Comparison of ENCODE assay signal across 21 cellular contexts in genomic region chr7:131000389-131000788, GRCh38.
A peak's percentile ranks its signal among the peaks of the same experiment; 100 is the strongest.
DNase-seq lines count a peak whose midpoint lies in the region; ATAC-seq, FAIRE-seq and TF ChIP-seq lines count a peak whose summit lies in the region.
"Had no signal": no experiment of that assay in that cellular context is flagged by ENCODE, and none has a peak within 500 bp of the region (broad histone marks: within the 10 kb centered on the region; RNA-seq: fewer than 3 reads in every experiment).

No MANE protein-coding gene starts in this region.

- TF ChIP-seq POLR2A in esophagus squamous epithelium (IDR thresholded peaks at IDR 0.05) (no peak), thyroid gland (IDR thresholded peaks at IDR 0.05) (no peak)

- H3K36me3 ChIP-seq in heart right ventricle, result peaks cover 0 to 26% (median 0%) of the 10 kb centered on the region in 9 donors
- H3K36me3 ChIP-seq in esophagus squamous epithelium, result peaks cover 0 to 9% (median 0%) of the 10 kb centered on the region in 3 donors
- H3K36me3 ChIP-seq in thyroid gland, result peaks cover 0 to 7% of the 10 kb centered on the region in 2 donors

- H3K9me3 Mint-ChIP-seq in activated T-helper 17 cell treated with anti-CD3 and anti-CD28 coated beads, Interleukin-2, amount 50 U/mL, for 72 hours, result peaks cover 6% of the 10 kb centered on the region
- peaks cover 6% of the 10 kb centered on the region for H3K9me3 Mint-ChIP-seq in chondrocyte (ENCODE audit: low read depth)
- H3K9me3 Mint-ChIP-seq in activated CD8-positive, alpha-beta memory T cell treated with anti-CD3 and anti-CD28 coated beads, Interleukin-2, amount 10 ng/mL, durations not matched to agents 7 days and 5 days (ENCODE audit: low read depth), result peaks cover 8% of the 10 kb centered on the region
- H3K9me3 Mint-ChIP-seq: central memory CD8-positive, alpha-beta T cell; naive B cell had no signal

- no peak overlapping the region for H3K4me3 ChIP-seq in heart right ventricle
- H3K4me3 ChIP-seq in esophagus squamous epithelium, result no peak overlapping the region
- H3K4me3 ChIP-seq in thyroid gland (replicated peaks in 1 of 3), result no peak overlapping the region

- peaks cover 0 to 15% (median 8%) of the 10 kb centered on the region in 11 donors for H3K9me3 ChIP-seq in heart right ventricle
- H3K9me3 ChIP-seq in esophagus squamous epithelium, result peaks cover 0 to 8% (median 6%) of the 10 kb centered on the region in 3 donors
- no peaks in the 10 kb centered on the region for H3K9me3 ChIP-seq in thyroid gland

- ATAC-seq in heart right ventricle (no peak), Right ventricle myocardium superior (ENCODE audit: poor library complexity) (no peak)
- ATAC-seq in activated T-helper 17 cell treated with anti-CD3 and anti-CD28 coated beads, Interleukin-2, amount 50 U/mL, for 72 hours (replicated peaks), result no peak
- no peak for ATAC-seq in activated CD8-positive, alpha-beta memory T cell treated with anti-CD3 and anti-CD28 coated beads, Interleukin-2, amount 10 ng/mL, durations not matched to agents 7 days and 5 days

- CTCF ChIA-PET in activated CD8-positive, alpha-beta memory T cell treated with anti-CD3 and anti-CD28 coated beads, Interleukin-2, amount 10 ng/mL, durations not matched to agents 7 days and 5 days (lab: Charles Lee), result interaction anchor here (0.6 to 6.9 kb wide), 8 partner anchors 11 to 126 kb away, joined by 3 to 41 read pairs (median 4); no protein-coding TSS in a partner anchor

- H3K27ac ChIP-seq in heart right ventricle, result peak overlapping the region in 6 of 10 donors; percentile 17 to 45 (median 38)
- peak overlapping the region in 3 of 4 donors; percentile 85 to 88 (median 85) for H3K27ac ChIP-seq in esophagus squamous epithelium
- peak overlapping the region; percentile 40 to 84 (median 61) for H3K27ac ChIP-seq in thyroid gland
- H3K27ac ChIP-seq: parathyroid adenoma had no signal

- intact Hi-C loops in heart right ventricle (cut with DNase I), result loop anchor here in 4 of 10 donors (5.0 to 10.0 kb wide), 2 partner anchors 98 to 106 kb away; no protein-coding TSS in a partner anchor
- intact Hi-C loops in Right ventricle myocardium superior (cut with DNase I), result no loop called here
- intact Hi-C loops in esophagus squamous epithelium (cut with DNase I), result no loop called here
- intact Hi-C loops in thyroid gland (cut with DNase I), result no loop called here

- peaks cover 15 to 57% (median 53%) of the 10 kb centered on the region in 9 donors for H3K4me1 ChIP-seq in heart right ventricle
- H3K4me1 ChIP-seq in esophagus squamous epithelium, result peaks cover 18 to 63% (median 43%) of the 10 kb centered on the region in 3 donors
- H3K4me1 ChIP-seq in thyroid gland, result peaks cover 65 to 67% of the 10 kb centered on the region in 2 donors

- no peak for FAIRE-seq in D721Med (lab: Jason Lieb, UNC)
- FAIRE-seq: GM19239 had no signal

- peaks cover 89% of the 10 kb centered on the region for H3K36me3 Mint-ChIP-seq in activated T-helper 17 cell treated with anti-CD3 and anti-CD28 coated beads, Interleukin-2, amount 50 U/mL, for 72 hours (ENCODE audit: low read depth)
- H3K36me3 Mint-ChIP-seq in chondrocyte (ENCODE audit: low read depth), result peaks cover 2% of the 10 kb centered on the region
- H3K36me3 Mint-ChIP-seq in activated CD8-positive, alpha-beta memory T cell treated with anti-CD3 and anti-CD28 coated beads, Interleukin-2, amount 10 ng/mL, durations not matched to agents 7 days and 5 days, result peaks cover 33% of the 10 kb centered on the region

- H3K27ac Mint-ChIP-seq in activated T-helper 17 cell treated with anti-CD3 and anti-CD28 coated beads, Interleukin-2, amount 50 U/mL, for 72 hours, result peak overlapping the region; percentile 96
- H3K27ac Mint-ChIP-seq in chondrocyte (ENCODE audit: unreplicated experiment), result no peak overlapping the region
- no peak overlapping the region for H3K27ac Mint-ChIP-seq in activated CD8-positive, alpha-beta memory T cell treated with anti-CD3 and anti-CD28 coated beads, Interleukin-2, amount 10 ng/mL, durations not matched to agents 7 days and 5 days
- H3K27ac Mint-ChIP-seq: activated T-helper 1 cell treated with anti-CD3 and anti-CD28 coated beads, Interleukin-12 subunit alpha, Interleukin-12 subunit beta, Interleukin-2, Interleukin-4 antibody, amounts not matched to agents 30 ng/mL and 10 ng/mL and 1 ng/mL, durations not matched to agents 14 hours and 24 hours and 36 hours had no signal

- TF ChIP-seq CTCF in heart right ventricle (IDR thresholded peaks at IDR 0.05), result no peak
- TF ChIP-seq CTCF in esophagus squamous epithelium (IDR thresholded peaks at IDR 0.05), result no peak
- no peak for TF ChIP-seq CTCF in thyroid gland (IDR thresholded peaks at IDR 0.05)
- no peak for TF ChIP-seq CTCF in chondrocyte (IDR thresholded peaks at IDR 0.05)
- no peak for TF ChIP-seq CTCF in D721Med (IDR thresholded peaks at IDR 0.05; ENCODE audit: insufficient read depth, missing control alignments)

- WGBS in heart right ventricle, 2 donors, result 66 to 69% methylated on average over 6 of the region's 6 CpGs
- WGBS in esophagus squamous epithelium, 2 donors, result 79% methylated on average over 6 of the region's 6 CpGs
- WGBS in thyroid gland, 2 donors, result 48 to 55% methylated on average over 6 of the region's 6 CpGs

- H3K4me3 Mint-ChIP-seq in activated T-helper 17 cell treated with anti-CD3 and anti-CD28 coated beads, Interleukin-2, amount 50 U/mL, for 72 hours, result no peak overlapping the region
- no peak overlapping the region for H3K4me3 Mint-ChIP-seq in chondrocyte (ENCODE audit: unreplicated experiment)
- H3K4me3 Mint-ChIP-seq in activated CD8-positive, alpha-beta memory T cell treated with anti-CD3 and anti-CD28 coated beads, Interleukin-2, amount 10 ng/mL, durations not matched to agents 7 days and 5 days, result no peak overlapping the region
- H3K4me3 Mint-ChIP-seq: activated T-helper 1 cell treated with anti-CD3 and anti-CD28 coated beads, Interleukin-12 subunit alpha, Interleukin-12 subunit beta, Interleukin-2, Interleukin-4 antibody, amounts not matched to agents 30 ng/mL and 10 ng/mL and 1 ng/mL, durations not matched to agents 14 hours and 24 hours and 36 hours; central memory CD8-positive, alpha-beta T cell had no signal

- no peaks in the 10 kb centered on the region for H3K27me3 Mint-ChIP-seq in activated T-helper 17 cell treated with anti-CD3 and anti-CD28 coated beads, Interleukin-2, amount 50 U/mL, for 72 hours
- no peaks in the 10 kb centered on the region for H3K27me3 Mint-ChIP-seq in chondrocyte (ENCODE audit: low read depth)
- H3K27me3 Mint-ChIP-seq in activated CD8-positive, alpha-beta memory T cell treated with anti-CD3 and anti-CD28 coated beads, Interleukin-2, amount 10 ng/mL, durations not matched to agents 7 days and 5 days, result no peaks in the 10 kb centered on the region
- H3K27me3 Mint-ChIP-seq: central memory CD8-positive, alpha-beta T cell; naive B cell had no signal

- peaks cover 61% of the 10 kb centered on the region for H3K4me1 Mint-ChIP-seq in activated T-helper 17 cell treated with anti-CD3 and anti-CD28 coated beads, Interleukin-2, amount 50 U/mL, for 72 hours
- H3K4me1 Mint-ChIP-seq in chondrocyte (ENCODE audit: low read depth), result peaks cover 16% of the 10 kb centered on the region
- H3K4me1 Mint-ChIP-seq in activated CD8-positive, alpha-beta memory T cell treated with anti-CD3 and anti-CD28 coated beads, Interleukin-2, amount 10 ng/mL, durations not matched to agents 7 days and 5 days, result peaks cover 61% of the 10 kb centered on the region

- DNase-seq in heart right ventricle (no peak), Right ventricle myocardium superior (no peak), esophagus squamous epithelium (lab: John Stamatoyannopoulos, UW) (no peak), thyroid gland (peak; percentile 70 to 74), chondrocyte (ENCODE audit: low spot score) (no peak), D721Med (ENCODE audit: insufficient read length, low spot score) (no peak)
- no peak for DNase-seq in activated CD8-positive, alpha-beta memory T cell treated with anti-CD3 and anti-CD28 coated beads, Interleukin-2, amount 10 ng/mL, durations not matched to agents 7 days and 5 days
- DNase-seq: amygdala; GF-D8; glutamatergic neuron; naive B cell; NCI-H1105; NCI-H510A; stimulated activated CD4-positive, alpha-beta T cell treated with anti-CD3 and anti-CD28 coated beads, Interleukin-2, amount 100 ng/mL, for 48 hours; substantia nigra; SW 1271 had no signal

- H3K27me3 ChIP-seq in heart right ventricle, result no peaks in the 10 kb centered on the region
- no peaks in the 10 kb centered on the region for H3K27me3 ChIP-seq in esophagus squamous epithelium
- no peaks in the 10 kb centered on the region for H3K27me3 ChIP-seq in thyroid gland

Comparison
In these comparisons a context has a peak if more than half of its experiments do, and no peak if none do; other contexts are left out.
1. DNase-seq: peak in thyroid gland (2 of 2); none in heart right ventricle (0 of 2), Right ventricle myocardium superior (single experiment), esophagus squamous epithelium (single experiment), chondrocyte (single experiment), D721Med (single experiment) and activated CD8-positive, alpha-beta memory T cell treated with anti-CD3 and anti-CD28 coated beads, Interleukin-2, amount 10 ng/mL, durations not matched to agents 7 days and 5 days (single experiment).
2. Peak in every context shown above with its lines, with median percentiles within 50 percentile points of each other: H3K27ac ChIP-seq.